ENCODE assay signal across 23 cellular contexts in the genomic region with DNA sequence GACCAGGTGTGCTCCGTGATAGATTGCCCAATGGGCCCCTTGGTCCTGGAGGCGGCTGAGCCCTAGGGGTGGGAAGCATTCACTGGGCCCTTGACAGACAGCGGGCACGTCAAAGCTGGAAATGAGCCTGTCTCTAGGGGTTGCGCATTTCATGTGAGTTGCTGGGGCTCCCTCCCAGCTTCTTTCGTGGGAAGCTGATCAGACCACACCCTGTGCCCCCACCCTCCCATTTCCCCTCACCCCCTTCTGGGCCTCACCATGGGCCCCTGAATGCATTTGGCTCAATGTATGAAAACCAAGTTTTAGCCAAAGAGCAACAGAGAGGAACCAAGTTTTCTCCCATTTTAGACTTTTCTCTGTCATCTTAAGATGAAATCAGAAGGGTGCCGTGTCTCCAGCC.
DNase-seq lines count a peak whose midpoint lies in the region; ATAC-seq and TF ChIP-seq lines count a peak whose summit lies in the region.
"Had no signal": no experiment of that assay in that cellular context is flagged by ENCODE, and none has a peak within 500 bp of the region (broad histone marks: within the 10 kb centered on the region; RNA-seq: fewer than 3 reads in every experiment).

No MANE protein-coding gene starts in this region.

- ATAC-seq in activated naive CD4-positive, alpha-beta T cell treated with anti-CD3 and anti-CD28 coated beads, Interleukin-2, amount 50 U/mL, for 72 hours: no peak
- ATAC-seq in WTC11 (peak; percentile 26; the same call in 1 of the 2 replicates), HG02840 (IDR thresholded peaks at IDR 0.05; ENCODE audit: low FRiP score, unreplicated experiment) (no peak)
- ATAC-seq in activated T-cell treated with anti-CD3 and anti-CD28 coated beads, Interleukin-2, amount 50 U/mL, for 72 hours (replicated peaks in 1 of 2): no peak
- ATAC-seq: A549, GM12878 had no signal

- peak overlapping the region; percentile 86 for H3K18ac ChIP-seq in neuronal stem cell (ENCODE audit: low read length)

- peak overlapping the region; percentile 24 for H3K27ac Mint-ChIP-seq in activated naive CD4-positive, alpha-beta T cell treated with anti-CD3 and anti-CD28 coated beads, Interleukin-2, amount 10 ng/mL, durations not matched to agents 7 days and 5 days
- no peak overlapping the region for H3K27ac Mint-ChIP-seq in activated naive CD4-positive, alpha-beta T cell treated with anti-CD3 and anti-CD28 coated beads, Interleukin-2, amount 50 U/mL, for 72 hours
- no peak overlapping the region for H3K27ac Mint-ChIP-seq in WTC11
- H3K27ac Mint-ChIP-seq in activated T-cell treated with anti-CD3 and anti-CD28 coated beads, Interleukin-2, amount 50 U/mL, for 72 hours: no peak overlapping the region
- H3K27ac Mint-ChIP-seq: CD14-positive monocyte; CD4-positive, alpha-beta T cell; HFFc6 had no signal

- H3K4me3 ChIP-seq in neuronal stem cell (ENCODE audit: low read length in 2 of 2): no peak overlapping the region
- H3K4me3 ChIP-seq: A549; BLaER1 treated with 17β-estradiol and CSF1 and Interleukin-3, amounts not matched to agents 10 nM and 100 nM; GM12878; HAP-1 had no signal

- CTCF ChIA-PET in activated naive CD4-positive, alpha-beta T cell treated with anti-CD3 and anti-CD28 coated beads, Interleukin-2, amount 10 ng/mL, durations not matched to agents 7 days and 5 days (lab: Charles Lee): no interaction called here
- CTCF ChIA-PET in WTC11 (lab: Charles Lee): no interaction called here

- H3K23ac ChIP-seq in neuronal stem cell (ENCODE audit: low read depth, low read length, poor library complexity): no peak overlapping the region

- no peaks in the 10 kb centered on the region for H3K36me3 ChIP-seq in neuronal stem cell (replicated peaks in 1 of 2; ENCODE audit: control insufficient read depth in 2 of 2, insufficient read depth in 2 of 2, low read length in 2 of 2)
- H3K36me3 ChIP-seq: BE2C; BLaER1 treated with 17β-estradiol and CSF1 and Interleukin-3, amounts not matched to agents 10 nM and 100 nM; HAP-1 had no signal

- no peaks in the 10 kb centered on the region for H3K27me3 Mint-ChIP-seq in activated naive CD4-positive, alpha-beta T cell treated with anti-CD3 and anti-CD28 coated beads, Interleukin-2, amount 10 ng/mL, durations not matched to agents 7 days and 5 days
- H3K27me3 Mint-ChIP-seq in WTC11 (ENCODE audit: low read depth): no peaks in the 10 kb centered on the region; the same call in 1 of the 2 replicates
- no peaks in the 10 kb centered on the region for H3K27me3 Mint-ChIP-seq in activated T-cell treated with anti-CD3 and anti-CD28 coated beads, Interleukin-2, amount 50 U/mL, for 72 hours (ENCODE audit: low read depth)
- H3K27me3 Mint-ChIP-seq: CD4-positive, alpha-beta T cell; CD8-positive, alpha-beta memory T cell had no signal

- no peak overlapping the region for H2BK5ac ChIP-seq in neuronal stem cell (ENCODE audit: low read length)

- no peak overlapping the region for H2BK120ac ChIP-seq in neuronal stem cell (ENCODE audit: low read depth, low read length)

- no peak overlapping the region for H3K4ac ChIP-seq in neuronal stem cell (ENCODE audit: low read length)

- WGBS in neuronal stem cell (ENCODE audit: extremely low coverage in 2 of 2, insufficient read length in 2 of 2, insufficient replicate concordance in 1 of 2), 2 donors: no CpG with 5 or more reads among the region's 7 CpGs

- H4K91ac ChIP-seq in neuronal stem cell (ENCODE audit: low read depth, low read length, poor library complexity): no peak overlapping the region

- no peak overlapping the region for H3K4me3 Mint-ChIP-seq in activated naive CD4-positive, alpha-beta T cell treated with anti-CD3 and anti-CD28 coated beads, Interleukin-2, amount 10 ng/mL, durations not matched to agents 7 days and 5 days
- H3K4me3 Mint-ChIP-seq in WTC11: no peak overlapping the region
- H3K4me3 Mint-ChIP-seq in activated T-cell treated with anti-CD3 and anti-CD28 coated beads, Interleukin-2, amount 50 U/mL, for 72 hours: no peak overlapping the region
- H3K4me3 Mint-ChIP-seq: CD14-positive monocyte; CD4-positive, alpha-beta T cell; CD8-positive, alpha-beta memory T cell; HFFc6 had no signal

- no peak overlapping the region for H2BK15ac ChIP-seq in neuronal stem cell (ENCODE audit: low read length)

- DNase-seq in activated naive CD4-positive, alpha-beta T cell treated with anti-CD3 and anti-CD28 coated beads, Interleukin-2, amount 10 ng/mL, durations not matched to agents 7 days and 5 days: no peak
- no peak for DNase-seq in activated naive CD4-positive, alpha-beta T cell treated with anti-CD3 and anti-CD28 coated beads, Interleukin-2, amount 50 U/mL, for 72 hours (ENCODE audit: low spot score in 2 of 2)
- DNase-seq in WTC11 (ENCODE audit: low spot score) (no peak), neuronal stem cell (ENCODE audit: low spot score) (no peak), foreskin melanocyte (no peak)
- DNase-seq in activated T-cell treated with anti-CD3 and anti-CD28 coated beads, Interleukin-2, amount 50 U/mL, for 72 hours: no peak
- DNase-seq: 8988T; ACHN; AML-193; BE2C; CD4-positive, alpha-beta T cell; CD8-positive, alpha-beta memory T cell; DMS 273 treated with DMSO at 0.1 percent for 48 hours; EL; GDM1; GOT3; HFFc6 had no signal

- peak overlapping the region; percentile 49 for H2BK12ac ChIP-seq in neuronal stem cell (ENCODE audit: low read length)

- H3K27me3 ChIP-seq in neuronal stem cell (ENCODE audit: control insufficient read depth in 3 of 3, insufficient read depth in 3 of 3, low read depth in 1 of 3, low read length in 3 of 3): no peaks in the 10 kb centered on the region
- H3K27me3 ChIP-seq: BE2C; BLaER1 treated with 17β-estradiol and CSF1 and Interleukin-3, amounts not matched to agents 10 nM and 100 nM had no signal

- peaks cover 0 to 7% of the 10 kb centered on the region in 2 donors for H3K4me1 ChIP-seq in neuronal stem cell (ENCODE audit: control insufficient read depth in 2 of 2, insufficient read depth in 1 of 2, low read depth in 1 of 2, low read length in 2 of 2)
- H3K4me1 ChIP-seq: A549; BE2C; BLaER1 treated with 17β-estradiol and CSF1 and Interleukin-3, amounts not matched to agents 10 nM and 100 nM; HAP-1 had no signal

- H3K4me1 Mint-ChIP-seq in activated naive CD4-positive, alpha-beta T cell treated with anti-CD3 and anti-CD28 coated beads, Interleukin-2, amount 10 ng/mL, durations not matched to agents 7 days and 5 days: peaks cover 3% of the 10 kb centered on the region
- peaks cover 17% of the 10 kb centered on the region for H3K4me1 Mint-ChIP-seq in WTC11
- H3K4me1 Mint-ChIP-seq in activated T-cell treated with anti-CD3 and anti-CD28 coated beads, Interleukin-2, amount 50 U/mL, for 72 hours (ENCODE audit: low read depth): no peaks in the 10 kb centered on the region
- H3K4me1 Mint-ChIP-seq: CD14-positive monocyte had no signal

- H4K8ac ChIP-seq in neuronal stem cell (ENCODE audit: low read depth, low read length): no peak overlapping the region

- peaks cover 5% of the 10 kb centered on the region for H3K36me3 Mint-ChIP-seq in activated naive CD4-positive, alpha-beta T cell treated with anti-CD3 and anti-CD28 coated beads, Interleukin-2, amount 10 ng/mL, durations not matched to agents 7 days and 5 days
- H3K36me3 Mint-ChIP-seq in activated naive CD4-positive, alpha-beta T cell treated with anti-CD3 and anti-CD28 coated beads, Interleukin-2, amount 50 U/mL, for 72 hours: peaks cover 0 to 11% of the 10 kb centered on the region in 2 donors
- H3K36me3 Mint-ChIP-seq in WTC11: peaks cover 26% of the 10 kb centered on the region
- peaks cover 5 to 6% of the 10 kb centered on the region in 2 donors for H3K36me3 Mint-ChIP-seq in activated T-cell treated with anti-CD3 and anti-CD28 coated beads, Interleukin-2, amount 50 U/mL, for 72 hours (ENCODE audit: insufficient read depth in 2 of 2)
- H3K36me3 Mint-ChIP-seq: CD14-positive monocyte had no signal

- no peaks in the 10 kb centered on the region for H3K79me1 ChIP-seq in neuronal stem cell (ENCODE audit: low read depth, low read length)

- peak overlapping the region; percentile 34 for H2AK5ac ChIP-seq in neuronal stem cell (ENCODE audit: low read depth, low read length)

- H3K14ac ChIP-seq in neuronal stem cell (ENCODE audit: low read length): no peak overlapping the region

- no peak overlapping the region for H3K9ac ChIP-seq in neuronal stem cell (ENCODE audit: low read depth, low read length, poor library complexity)
- H3K9ac ChIP-seq: BLaER1 treated with 17β-estradiol and CSF1 and Interleukin-3, amounts not matched to agents 10 nM and 100 nM had no signal

- POLR2A ChIA-PET in WTC11 (lab: Charles Lee): no interaction called here

- H3K4me2 ChIP-seq in neuronal stem cell (ENCODE audit: insufficient read depth, low read length, poor library complexity, severe bottlenecking): no peak overlapping the region
- H3K4me2 ChIP-seq: A549; BLaER1 treated with 17β-estradiol and CSF1 and Interleukin-3, amounts not matched to agents 10 nM and 100 nM had no signal

- no peak overlapping the region for H2AFZ ChIP-seq in neuronal stem cell (ENCODE audit: low read length)

- TF ChIP-seq CTCF in WTC11 (IDR thresholded peaks at IDR 0.05): no peak

- no peak overlapping the region for H3K27ac ChIP-seq in neuronal stem cell (replicated peaks; ENCODE audit: low read length)
- H3K27ac ChIP-seq: A549; BLaER1 treated with 17β-estradiol and CSF1 and Interleukin-3, amounts not matched to agents 10 nM and 100 nM had no signal

- H3K9me3 ChIP-seq in neuronal stem cell (replicated peaks in 1 of 2; ENCODE audit: control insufficient read depth in 2 of 2, insufficient read depth in 1 of 2, low read depth in 1 of 2, low read length in 2 of 2): peaks cover 0 to 3% of the 10 kb centered on the region in 2 donors
- H3K9me3 ChIP-seq: BE2C, HAP-1 had no signal

- H3K9me3 Mint-ChIP-seq in activated naive CD4-positive, alpha-beta T cell treated with anti-CD3 and anti-CD28 coated beads, Interleukin-2, amount 10 ng/mL, durations not matched to agents 7 days and 5 days: peaks cover 9% of the 10 kb centered on the region
- H3K9me3 Mint-ChIP-seq in activated naive CD4-positive, alpha-beta T cell treated with anti-CD3 and anti-CD28 coated beads, Interleukin-2, amount 50 U/mL, for 72 hours: peaks cover 0 to 5% of the 10 kb centered on the region in 2 donors
- H3K9me3 Mint-ChIP-seq in WTC11: peaks cover 31% of the 10 kb centered on the region
- peaks cover 2 to 6% of the 10 kb centered on the region in 2 donors for H3K9me3 Mint-ChIP-seq in activated T-cell treated with anti-CD3 and anti-CD28 coated beads, Interleukin-2, amount 50 U/mL, for 72 hours

TF ChIP-seq in WTC11, 78 proteins besides CTCF, POLR2A, EP300 and RAD21 (continues in another document):
- TF ChIP-seq OVOL2 (CRISPR knock-in tag; IDR thresholded peaks at IDR 0.05; ENCODE audit: borderline replicate concordance): no peak
